ENCODE assay signal across 8 cellular contexts in the genomic region with DNA sequence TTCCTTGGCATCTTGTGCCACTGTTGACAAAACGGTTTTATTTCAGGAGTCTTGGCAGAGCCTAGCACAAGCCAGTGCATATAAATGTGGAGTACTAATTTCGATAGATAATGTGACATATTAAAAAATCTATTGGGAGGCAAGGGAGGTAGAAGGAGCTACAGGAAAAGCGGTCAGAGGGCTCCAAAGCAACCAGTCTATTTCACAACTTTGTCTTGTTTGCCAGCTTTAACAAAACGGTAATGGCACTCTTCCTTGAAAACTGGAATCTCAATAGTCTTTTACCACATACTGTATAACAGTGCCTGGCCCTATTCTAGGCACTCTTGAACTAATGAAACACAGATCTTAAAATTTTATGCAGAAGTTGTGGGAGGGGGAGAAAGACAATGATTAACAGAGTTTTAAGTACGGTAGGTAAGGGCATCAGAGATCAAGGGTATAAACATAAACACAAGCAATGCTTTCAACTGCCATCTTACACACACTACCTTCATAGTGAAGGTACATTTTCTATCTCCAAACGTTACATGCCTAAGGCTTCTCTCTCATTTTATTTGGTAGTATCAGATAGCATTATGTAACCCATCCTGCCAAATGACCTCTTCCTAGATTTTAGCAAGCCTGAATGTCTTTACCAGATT. TPM values are rescaled to one million over a fixed set of nuclear protein-coding genes. Genes with fewer than 3 reads are reported as not detected.
DNase-seq lines count a peak whose midpoint lies in the region; ATAC-seq and TF ChIP-seq lines count a peak whose summit lies in the region.

No MANE protein-coding gene starts in this region.

- H3K18ac ChIP-seq in trophoblast cell (ENCODE audit: low read length): no peak overlapping the region

- peaks cover 66% of the 10 kb centered on the region for H3K79me2 ChIP-seq in PC-3 (ENCODE audit: low read length)
- peaks cover 11% of the 10 kb centered on the region for H3K79me2 ChIP-seq in trophoblast cell (ENCODE audit: control insufficient read depth, insufficient read depth, low read length, poor library complexity)

- H3K27me3 ChIP-seq in PC-3 (ENCODE audit: low read length): no peaks in the 10 kb centered on the region
- no peaks in the 10 kb centered on the region for H3K27me3 ChIP-seq in trophoblast cell (ENCODE audit: insufficient read depth, low read length)

- ATAC-seq in PC-3 (no peak), HG02973 (IDR thresholded peaks at IDR 0.05; ENCODE audit: unreplicated experiment) (no peak), GM21526 (IDR thresholded peaks at IDR 0.05; ENCODE audit: low FRiP score, unreplicated experiment) (no peak)

- no peak overlapping the region for H3K23ac ChIP-seq in trophoblast cell (ENCODE audit: low read length)

- H4K20me1 ChIP-seq in PC-3 (ENCODE audit: low read length): peaks cover 47% of the 10 kb centered on the region

- H3F3A ChIP-seq in PC-3 (ENCODE audit: low read length, unreplicated experiment): peaks cover 3% of the 10 kb centered on the region

- no peak overlapping the region for H4K91ac ChIP-seq in trophoblast cell (ENCODE audit: low read depth, low read length)

- H3K4me2 ChIP-seq in PC-3 (ENCODE audit: low read length) (peak overlapping the region; percentile 98), trophoblast cell (ENCODE audit: low read length) (peak overlapping the region; percentile 67)

- H2AFZ ChIP-seq in PC-3 (ENCODE audit: low read length) (no peak overlapping the region), trophoblast cell (ENCODE audit: insufficient read depth, low read length, poor library complexity) (no peak overlapping the region)

- H3K9ac ChIP-seq in PC-3 (ENCODE audit: low read length) (peak overlapping the region; percentile 93), trophoblast cell (ENCODE audit: low read length) (no peak overlapping the region)

- H3K4me1 ChIP-seq in PC-3 (ENCODE audit: insufficient read depth, low read length) (peaks cover 25% of the 10 kb centered on the region), trophoblast cell (ENCODE audit: control insufficient read depth in 1 of 2, insufficient read depth in 2 of 2, low read length in 2 of 2) (peaks cover 0 to 5% of the 10 kb centered on the region in 2 experiments)

- H3K9me3 ChIP-seq in PC-3 (ENCODE audit: low read length) (no peaks in the 10 kb centered on the region), trophoblast cell (ENCODE audit: insufficient read depth, low read depth, low read length) (no peaks in the 10 kb centered on the region)

- no peak overlapping the region for H2BK12ac ChIP-seq in trophoblast cell (ENCODE audit: low read length)

- peak overlapping the region; percentile 91 for H3K4me3 ChIP-seq in GM12864 (ENCODE audit: low read depth, low read length)
- peak overlapping the region; percentile 99 for H3K4me3 ChIP-seq in PC-3 (ENCODE audit: low read length)
- peak overlapping the region; percentile 92 for H3K4me3 ChIP-seq in epithelial cell of proximal tubule (ENCODE audit: low read depth, low read length)
- no peak overlapping the region for H3K4me3 ChIP-seq in trophoblast cell (ENCODE audit: low read depth, low read length)
- H3K4me3 ChIP-seq in lower leg skin (ENCODE audit: low read depth, poor library complexity, severe bottlenecking): no peak overlapping the region

- no CpG with 5 or more reads among the region's 6 CpGs for WGBS in trophoblast cell (ENCODE audit: extremely low coverage, insufficient coverage, insufficient read length)
- WGBS in lower leg skin, 2 donors: 10 to 14% methylated on average over 6 of the region's 6 CpGs

- peaks cover 33% of the 10 kb centered on the region for H3K36me3 ChIP-seq in PC-3 (ENCODE audit: low read depth, low read length)
- peaks cover 2 to 4% of the 10 kb centered on the region in 2 experiments for H3K36me3 ChIP-seq in trophoblast cell (ENCODE audit: control insufficient read depth in 1 of 2, insufficient read depth in 2 of 2, low read length in 2 of 2)

- no TSS peak for BruUV-seq in PC-3 (replicated peaks; lab: Mats Ljungman, UMichigan)

- no peak overlapping the region for H4K12ac ChIP-seq in trophoblast cell (ENCODE audit: low read depth, low read length)

- no peak overlapping the region for H2AK5ac ChIP-seq in trophoblast cell (ENCODE audit: low read length)

- CTCF ChIA-PET in PC-3 (lab: Charles Lee): interaction anchor here (0.5 to 0.7 kb wide), 2 partner anchors 32 to 550 kb away, joined by 3 to 5 read pairs; no protein-coding TSS in a partner anchor

- DNase-seq in GM12864 (ENCODE audit: low read depth) (no peak), PC-3 (peak; percentile 4), epithelial cell of proximal tubule (ENCODE audit: low read depth) (no peak), trophoblast cell (peak in 1 of 2 donors; percentile 28), lower leg skin (ENCODE audit: low spot score in 2 of 2) (no peak), SKM-1 (lab: John Stamatoyannopoulos, UW; ENCODE audit: unreplicated experiment) (no peak)

- TF ChIP-seq CTCF in GM12864 (IDR thresholded peaks at IDR 0.05; ENCODE audit: low read depth, low read length, missing control alignments) (no peak), PC-3 (conservative IDR thresholded peaks at IDR 0.05; ENCODE audit: low read depth, low read length) (no peak), epithelial cell of proximal tubule (conservative IDR thresholded peaks at IDR 0.05; ENCODE audit: low read depth, low read length) (no peak), lower leg skin (IDR thresholded peaks at IDR 0.05) (no peak)

- H3K9me2 ChIP-seq in PC-3 (replicated peaks; ENCODE audit: low read length): no peaks in the 10 kb centered on the region

- H4K8ac ChIP-seq in trophoblast cell (ENCODE audit: low read depth, low read length): no peak overlapping the region

- H3K79me1 ChIP-seq in trophoblast cell (ENCODE audit: low read length): peaks cover 10% of the 10 kb centered on the region

- H2BK5ac ChIP-seq in trophoblast cell (ENCODE audit: low read depth, low read length, poor library complexity): no peak overlapping the region

- no peak overlapping the region for H3K4ac ChIP-seq in trophoblast cell (ENCODE audit: low read depth, low read length)

- no peak for TF ChIP-seq POLR2A in lower leg skin (IDR thresholded peaks at IDR 0.05)

- H2BK120ac ChIP-seq in trophoblast cell (ENCODE audit: insufficient read depth, low read length, poor library complexity): no peak overlapping the region

- intact Hi-C loops in PC-3 (cut with micrococcal nuclease) (loop anchor here (10.0 kb wide), 1 partner anchor 81 kb away; a partner anchor contains a TSS), lower leg skin (cut with DNase I; ENCODE audit: low total_unique reads) (no loop called here)

- POLR2A ChIA-PET in PC-3 (lab: Charles Lee; ENCODE audit: unreplicated experiment): no interaction called here

- no peak overlapping the region for H3K14ac ChIP-seq in trophoblast cell (ENCODE audit: low read length)

- no peak overlapping the region for H3K27ac ChIP-seq in PC-3 (ENCODE audit: low read length)
- no peak overlapping the region for H3K27ac ChIP-seq in trophoblast cell (ENCODE audit: low read depth, low read length)

RNA-seq across cellular contexts. Expression of a gene that starts 33.5 kb away (rescaled TPM):
- 63.8 and 76.6 TPM in 2 replicates for total RNA-seq in PC-3 (2014; rRNA removed)
- 59.3 and 95.1 TPM in 2 replicates for total RNA-seq in epithelial cell of proximal tubule
- 118 and 119 TPM in 2 replicates for polyA plus RNA-seq in trophoblast cell (2013)
- 10 to 100 TPM; 49.4 to 56.3 (median 50.6) TPM for total RNA-seq in lower leg skin

Comparison
In these comparisons a context has a peak if more than half of its experiments do, and no peak if none do; other contexts are left out.
1. H3K4me3 ChIP-seq: peak in GM12864 (single experiment), PC-3 (single experiment) and epithelial cell of proximal tubule (single experiment); none in trophoblast cell (single experiment) and lower leg skin (single experiment).